7 cellular contexts compared by ENCODE assay signal in the genomic region with DNA sequence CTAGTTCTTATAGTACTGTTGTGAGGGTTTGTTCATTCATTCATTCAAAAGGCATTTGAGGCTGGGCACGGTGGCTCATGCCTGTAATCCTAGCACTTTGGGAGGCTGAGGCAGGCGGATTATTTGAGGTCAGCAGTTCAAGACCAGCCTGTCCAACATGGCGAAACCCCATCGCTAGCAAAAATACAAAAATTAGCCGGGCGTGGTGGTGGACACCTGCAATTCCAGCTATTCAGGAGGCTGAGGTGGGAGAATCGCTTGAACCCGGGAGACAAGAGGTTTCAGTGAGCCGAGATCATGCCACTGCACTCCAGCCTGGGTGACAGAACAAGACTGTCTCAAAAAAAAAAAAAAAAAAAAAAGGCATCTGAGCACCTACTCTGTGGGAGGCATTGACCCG.
DNase-seq lines count a peak whose midpoint lies in the region; ATAC-seq and TF ChIP-seq lines count a peak whose summit lies in the region.
"Not testable (repeated sequence)": the region's sequence is repeated elsewhere in the genome, so short reads cannot be mapped to it uniquely, and the experiment has no call there.

No MANE protein-coding gene starts in this region.

- not testable (repeated sequence) for H3K9me3 Mint-ChIP-seq in WTC11; MCF 10A (ENCODE audit: unreplicated experiment); mesothelial cell of epicardium

- H3K36me3 ChIP-seq in ACC112 (ENCODE audit: insufficient read depth, low read length): peaks cover 13% of the 10 kb centered on the region
- H3K36me3 ChIP-seq in HUES48 (ENCODE audit: control insufficient read depth, insufficient read depth, low read length): peaks cover 36% of the 10 kb centered on the region
- H3K36me3 ChIP-seq in cardiac muscle cell: peaks cover 37% of the 10 kb centered on the region
- peaks cover 41% of the 10 kb centered on the region for H3K36me3 ChIP-seq in skeletal muscle satellite cell (ENCODE audit: insufficient read depth, low read length)

- TF ChIP-seq CTCF in WTC11 (IDR thresholded peaks at IDR 0.05); MCF 10A (IDR thresholded peaks at IDR 0.05; ENCODE audit: unreplicated experiment); cardiac muscle cell (IDR thresholded peaks at IDR 0.05; ENCODE audit: low read depth, low read length); mesothelial cell of epicardium (IDR thresholded peaks at IDR 0.05; ENCODE audit: unreplicated experiment): not testable (repeated sequence)

- not testable (repeated sequence) for H3K4me2 ChIP-seq in skeletal muscle satellite cell (ENCODE audit: low read length)

- CTCF ChIA-PET in WTC11 (lab: Charles Lee) (interaction anchor here (0.6 to 2.6 kb wide), 27 partner anchors 10 to 292 kb away, joined by 3 to 58 read pairs (median 12); a partner anchor contains a TSS), MCF 10A (lab: Yijun Ruan, JAX) (interaction anchor here (0.6 to 4.6 kb wide), 23 partner anchors 13 to 282 kb away, joined by 3 to 94 read pairs (median 7); no protein-coding TSS in a partner anchor)

- not testable (repeated sequence) for H3K79me2 ChIP-seq in ACC112 (ENCODE audit: control insufficient read depth, insufficient read depth, low read length, unreplicated experiment)

- H3K27ac Mint-ChIP-seq in WTC11 (0 out of 2 replicates have a peak overlapping the region, but pooled peaks have one; percentile 85), MCF 10A (ENCODE audit: low read depth, unreplicated experiment) (peak overlapping the region; percentile 20), mesothelial cell of epicardium (peak overlapping the region; percentile 1)

- intact Hi-C loops in MCF 10A (cut with micrococcal nuclease): loop anchor here (2.0 kb wide), 1 partner anchor 316 kb away; no protein-coding TSS in a partner anchor

- H3K4me3 Mint-ChIP-seq in WTC11; MCF 10A (ENCODE audit: unreplicated experiment); mesothelial cell of epicardium: not testable (repeated sequence)

- not testable (repeated sequence) for ATAC-seq in WTC11

- not testable (repeated sequence) for H2AFZ ChIP-seq in ACC112 (ENCODE audit: low read length, unreplicated experiment)

- BruUV-seq in MCF 10A (replicated peaks; lab: Mats Ljungman, UMichigan): not testable (repeated sequence)

- not testable (repeated sequence) for H3K27me3 ChIP-seq in ACC112 (ENCODE audit: insufficient read depth, low read length); HUES48 (ENCODE audit: control insufficient read depth, insufficient read depth, low read length); cardiac muscle cell; skeletal muscle satellite cell (ENCODE audit: control insufficient read depth, insufficient read depth, low read length)

- not testable (repeated sequence) for H3K27me3 Mint-ChIP-seq in WTC11 (ENCODE audit: low read depth); MCF 10A (ENCODE audit: insufficient read depth, unreplicated experiment); mesothelial cell of epicardium (ENCODE audit: low read depth)

- not testable (repeated sequence) for DNase-seq in WTC11 (ENCODE audit: low spot score); MCF 10A (ENCODE audit: unreplicated experiment); cardiac muscle cell (ENCODE audit: low read depth in 1 of 2, low spot score in 1 of 2); mesothelial cell of epicardium (ENCODE audit: low spot score in 2 of 2, unreplicated experiment in 2 of 2)

- peaks cover 12% of the 10 kb centered on the region for H3K4me1 Mint-ChIP-seq in WTC11
- H3K4me1 Mint-ChIP-seq in MCF 10A (ENCODE audit: insufficient read depth, unreplicated experiment): peaks cover 48% of the 10 kb centered on the region
- H3K4me1 Mint-ChIP-seq in mesothelial cell of epicardium: not testable (repeated sequence)

- H3K36me3 Mint-ChIP-seq in WTC11: peaks cover 33% of the 10 kb centered on the region
- peaks cover 89% of the 10 kb centered on the region for H3K36me3 Mint-ChIP-seq in MCF 10A (ENCODE audit: insufficient read depth, unreplicated experiment)
- H3K36me3 Mint-ChIP-seq in mesothelial cell of epicardium: peaks cover 44% of the 10 kb centered on the region

- not testable (repeated sequence) for H3K9ac ChIP-seq in HUES48 (ENCODE audit: low read depth, low read length)
- H3K9ac ChIP-seq in skeletal muscle satellite cell (ENCODE audit: low read depth, low read length): peak overlapping the region; percentile 60

- H3K9me3 ChIP-seq in HUES48 (ENCODE audit: control insufficient read depth, insufficient read depth, low read length); cardiac muscle cell (ENCODE audit: low read depth); skeletal muscle satellite cell (replicated peaks; ENCODE audit: low read length): not testable (repeated sequence)

- H3K4me1 ChIP-seq in ACC112 (ENCODE audit: control insufficient read depth, insufficient read depth, low read length, unreplicated experiment) (peaks cover 48% of the 10 kb centered on the region), skeletal muscle satellite cell (ENCODE audit: control insufficient read depth, insufficient read depth, low read length) (peaks cover 46% of the 10 kb centered on the region)
- not testable (repeated sequence) for H3K4me1 ChIP-seq in HUES48 (ENCODE audit: control insufficient read depth, insufficient read depth, low read length); cardiac muscle cell (ENCODE audit: low read depth)

- not testable (repeated sequence) for H3K4me3 ChIP-seq in ACC112 (ENCODE audit: low read depth, low read length); HUES48 (ENCODE audit: low read depth, low read length); cardiac muscle cell; skeletal muscle satellite cell (ENCODE audit: low read length)

- H3K27ac ChIP-seq in ACC112 (ENCODE audit: low read depth, low read length) (peak overlapping the region; percentile 99), HUES48 (ENCODE audit: low read depth, low read length) (peak overlapping the region; percentile 57), cardiac muscle cell (peak overlapping the region; percentile 58)

- POLR2A ChIA-PET in WTC11 (lab: Charles Lee) (interaction anchor here (1.1 kb wide), 1 partner anchor 253 kb away, joined by 5 read pairs; no protein-coding TSS in a partner anchor), MCF 10A (lab: Yijun Ruan, JAX) (interaction anchor here (0.7 to 6.5 kb wide), 13 partner anchors 9 to 275 kb away, joined by 3 to 75 read pairs (median 8); a partner anchor contains a TSS)

Comparison
In these comparisons a context has a peak if more than half of its experiments do, and no peak if none do; other contexts are left out.
1. H3K27ac Mint-ChIP-seq: peak in every context shown above with its lines; median percentile 85 in WTC11; 20 in MCF 10A; 1 in mesothelial cell of epicardium.